ENCODE assay signal across 9 cellular contexts in the genomic region with DNA sequence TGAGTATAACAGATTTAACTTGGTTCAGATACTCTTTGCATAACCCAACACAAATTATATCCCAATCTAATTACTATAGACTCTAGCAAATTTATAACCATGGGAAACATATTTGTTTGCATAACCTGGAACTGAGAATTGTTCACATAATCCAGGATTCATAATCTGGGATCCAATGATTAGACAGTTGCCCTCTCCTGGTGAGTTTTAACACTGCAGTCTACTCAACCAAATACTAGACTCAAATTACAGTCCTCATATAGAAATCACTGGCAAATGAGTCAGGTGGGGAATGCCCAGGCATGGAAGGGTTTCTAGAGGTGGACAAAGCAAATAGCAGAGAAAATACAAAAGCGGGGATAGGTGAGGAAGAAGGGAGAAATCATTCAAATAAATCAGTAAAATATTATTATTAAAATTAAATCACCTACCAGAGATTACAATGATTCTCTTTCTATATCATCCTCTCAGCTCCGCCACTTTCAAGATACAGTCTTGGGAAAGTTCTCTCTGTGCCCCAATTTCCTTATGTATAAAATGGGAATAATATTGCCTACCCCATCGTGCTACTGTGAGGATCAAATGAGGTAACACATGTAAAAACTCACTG. TPM values are rescaled to one million over a fixed set of nuclear protein-coding genes. Genes with fewer than 3 reads are reported as not detected.
DNase-seq lines count a peak whose midpoint lies in the region; ATAC-seq and TF ChIP-seq lines count a peak whose summit lies in the region.
"Had no signal": no experiment of that assay in that cellular context is flagged by ENCODE, and none has a peak within 500 bp of the region (broad histone marks: within the 10 kb centered on the region; RNA-seq: fewer than 3 reads in every experiment).

No MANE protein-coding gene starts in this region.

- H3K9me2 ChIP-seq in OCI-LY7 (ENCODE audit: insufficient read depth, low read length) = no peaks in the 10 kb centered on the region

- H3K36me3 Mint-ChIP-seq in MCF 10A (ENCODE audit: insufficient read depth, unreplicated experiment) = no peaks in the 10 kb centered on the region

- no peaks in the 10 kb centered on the region for H3K27me3 Mint-ChIP-seq in MCF 10A (ENCODE audit: insufficient read depth, unreplicated experiment)
- H3K27me3 Mint-ChIP-seq: activated naive CD4-positive, alpha-beta T cell treated with anti-CD3 and anti-CD28 coated beads, Interleukin-2, amount 50 U/mL, for 24 hours had no signal

- H3K4me2 ChIP-seq in OCI-LY7 (ENCODE audit: low read length) = no peak overlapping the region

- no peak for TF ChIP-seq EP300 in tibial nerve (IDR thresholded peaks at IDR 0.05)

- BruUV-seq in OCI-LY7 (replicated peaks; lab: Mats Ljungman, UMichigan) = no TSS peak
- no TSS peak for BruUV-seq in MCF 10A (replicated peaks; lab: Mats Ljungman, UMichigan)

- H3K27ac Mint-ChIP-seq in MCF 10A (ENCODE audit: low read depth, unreplicated experiment) = no peak overlapping the region
- H3K27ac Mint-ChIP-seq: activated naive CD4-positive, alpha-beta T cell treated with anti-CD3 and anti-CD28 coated beads, Interleukin-2, amount 50 U/mL, for 24 hours had no signal

- no peaks in the 10 kb centered on the region for H3K4me1 ChIP-seq in OCI-LY7 (ENCODE audit: insufficient read depth, low read length, poor library complexity, severe bottlenecking)
- no peaks in the 10 kb centered on the region for H3K4me1 ChIP-seq in tibial nerve

- H3K4me3 ChIP-seq in OCI-LY7 (ENCODE audit: low read depth, low read length, poor library complexity, severe bottlenecking) (no peak overlapping the region), tibial nerve (no peak overlapping the region)

- CTCF ChIA-PET in OCI-LY7 (lab: Charles Lee; ENCODE audit: unreplicated experiment) (no interaction called here), MCF 10A (lab: Yijun Ruan, JAX) (interaction anchor here (1.7 to 3.5 kb wide), 2 partner anchors 12 to 329 kb away, joined by 4 to 20 read pairs; no protein-coding TSS in a partner anchor)

- ATAC-seq in HG03095 (IDR thresholded peaks at IDR 0.05; ENCODE audit: unreplicated experiment) = peak; percentile 40
- no peak for ATAC-seq in GM18868 (IDR thresholded peaks at IDR 0.05; ENCODE audit: unreplicated experiment)

- no peak for TF ChIP-seq POLR2A in tibial nerve (IDR thresholded peaks at IDR 0.05)

- POLR2A ChIA-PET in OCI-LY7 (lab: Charles Lee) = no interaction called here
- POLR2A ChIA-PET in MCF 10A (lab: Yijun Ruan, JAX) = interaction anchor here (0.7 to 3.7 kb wide), 4 partner anchors 10 to 337 kb away, joined by 3 to 16 read pairs (median 5); a partner anchor contains a TSS

- intact Hi-C loops in OCI-LY7 (cut with micrococcal nuclease; ENCODE audit: unreplicated experiment) = no loop called here
- intact Hi-C loops in MCF 10A (cut with micrococcal nuclease) = loop anchor here (1.0 to 2.0 kb wide), 2 partner anchors 88 to 328 kb away; no protein-coding TSS in a partner anchor

- 74 to 76% methylated on average over 3 of the region's 3 CpGs for WGBS in tibial nerve, 2 donors

- H3K9me3 Mint-ChIP-seq in MCF 10A (ENCODE audit: unreplicated experiment) = no peaks in the 10 kb centered on the region
- H3K9me3 Mint-ChIP-seq: activated naive CD4-positive, alpha-beta T cell treated with anti-CD3 and anti-CD28 coated beads, Interleukin-2, amount 50 U/mL, for 24 hours had no signal

- no peaks in the 10 kb centered on the region for H3K27me3 ChIP-seq in tibial nerve

- H3K36me3 ChIP-seq in OCI-LY7 (ENCODE audit: insufficient read depth, low read length) (no peaks in the 10 kb centered on the region), tibial nerve (no peaks in the 10 kb centered on the region)

- no peak overlapping the region for H3K4me3 Mint-ChIP-seq in MCF 10A (ENCODE audit: unreplicated experiment)
- H3K4me3 Mint-ChIP-seq: activated naive CD4-positive, alpha-beta T cell treated with anti-CD3 and anti-CD28 coated beads, Interleukin-2, amount 50 U/mL, for 24 hours had no signal

- H3K27ac ChIP-seq in OCI-LY7 (ENCODE audit: low read depth, low read length, poor library complexity, severe bottlenecking) (no peak overlapping the region), tibial nerve (no peak overlapping the region)

- H4K20me1 ChIP-seq in OCI-LY7 (ENCODE audit: insufficient read depth, low read length) = 0 out of 2 replicates have a peak, but pooled peaks cover 3% of the 10 kb centered on the region

- DNase-seq in NCI-H82 (lab: John Stamatoyannopoulos, UW) (peak; percentile 67), NCI-H82 treated with DMSO at 0.1 percent for 48 hours (lab: John Stamatoyannopoulos, UW; ENCODE audit: unreplicated experiment) (no peak), OCI-LY7 (ENCODE audit: low spot score) (peak; percentile 49), MCF 10A (ENCODE audit: unreplicated experiment) (peak; percentile 80), left kidney (ENCODE audit: low read depth, low spot score) (peak; percentile 62), tibial nerve (ENCODE audit: low spot score in 2 of 2) (peak in 1 of 2 donors; percentile 87)

- no peak overlapping the region for H2AFZ ChIP-seq in OCI-LY7 (ENCODE audit: low read length)

- H3K9me3 ChIP-seq in OCI-LY7 (ENCODE audit: low read length) (no peaks in the 10 kb centered on the region), tibial nerve (no peaks in the 10 kb centered on the region)

- peak; percentile 91 for TF ChIP-seq CTCF in OCI-LY7 (conservative IDR thresholded peaks at IDR 0.05; ENCODE audit: low read length)
- peak; percentile 65 for TF ChIP-seq CTCF in MCF 10A (IDR thresholded peaks at IDR 0.05; ENCODE audit: unreplicated experiment)
- TF ChIP-seq CTCF in tibial nerve (IDR thresholded peaks at IDR 0.05) = peak; percentile 52 to 72 (median 65)

- H3K4me1 Mint-ChIP-seq in MCF 10A (ENCODE audit: insufficient read depth, unreplicated experiment) = peaks cover 6% of the 10 kb centered on the region

- no peaks in the 10 kb centered on the region for H3K79me2 ChIP-seq in OCI-LY7 (ENCODE audit: insufficient read depth, low read depth, low read length)

RNA-seq across cellular contexts. Expression of a gene that starts 9.4 kb away (rescaled TPM):
- 13.8 and 14.7 TPM in 2 replicates for total RNA-seq in OCI-LY7 (2014; rRNA removed; shearing (Covaris generic))
- 22.0 and 22.5 TPM in 2 replicates for total RNA-seq in OCI-LY7 (2022)
- 7.1 and 8.6 TPM in 2 replicates for total RNA-seq in MCF 10A (2022)
- total RNA-seq in tibial nerve = 10 to 100 TPM in 1 of 4 donors, 1 to 10 TPM in 3; 6.9 to 13.2 (median 8.1) TPM
